In genomic region chr10:22617516-22617915, GRCh38 we compare ENCODE assay signal across 10 cellular contexts.
DNase-seq lines count a peak whose midpoint lies in the region; ATAC-seq and TF ChIP-seq lines count a peak whose summit lies in the region.
"Had no signal": no experiment of that assay in that cellular context is flagged by ENCODE, and none has a peak within 500 bp of the region (broad histone marks: within the 10 kb centered on the region; RNA-seq: fewer than 3 reads in every experiment).

No MANE protein-coding gene starts in this region.

- H3K27me3 Mint-ChIP-seq in T-helper 17 cell = no peaks in the 10 kb centered on the region

- H3K27ac ChIP-seq in heart right ventricle (peak overlapping the region in 9 of 10 donors; percentile 33 to 81 (median 62)), upper lobe of right lung (peak overlapping the region; percentile 7)

- WGBS in heart right ventricle, 2 donors = 74 to 86% methylated on average over 3 of the region's 3 CpGs

- H3K36me3 Mint-ChIP-seq in T-helper 17 cell (ENCODE audit: low read depth) = peaks cover 11% of the 10 kb centered on the region

- H3K4me3 ChIP-seq in heart right ventricle = no peak overlapping the region
- H3K4me3 ChIP-seq in upper lobe of right lung = no peak overlapping the region
- H3K4me3 ChIP-seq: HAP-1, sigmoid colon had no signal

- ATAC-seq in heart right ventricle = no peak
- no peak for ATAC-seq in left cardiac atrium
- ATAC-seq in T-helper 17 cell = no peak
- ATAC-seq in upper lobe of right lung = no peak

- peak overlapping the region; percentile 76 for H3K4me3 Mint-ChIP-seq in T-helper 17 cell

- H3K27me3 ChIP-seq in heart right ventricle = no peaks in the 10 kb centered on the region
- H3K27me3 ChIP-seq in upper lobe of right lung = no peaks in the 10 kb centered on the region
- H3K27me3 ChIP-seq: sigmoid colon had no signal

- no peak for DNase-seq in heart right ventricle
- DNase-seq in left cardiac atrium = no peak
- no peak for DNase-seq in T-helper 17 cell
- peak; percentile 28 for DNase-seq in erythroblast (lab: John Stamatoyannopoulos, UW)
- DNase-seq in upper lobe of right lung = no peak
- no peak for DNase-seq in NCI-H2081 treated with DMSO at 0.1 percent for 48 hours (lab: John Stamatoyannopoulos, UW)
- DNase-seq in SIG-M5 treated with dmso at 0.1 percent for 504 hours (lab: John Stamatoyannopoulos, UW; ENCODE audit: unreplicated experiment) = no peak
- DNase-seq in SIG-M5 (lab: John Stamatoyannopoulos, UW) = no peak
- DNase-seq: sigmoid colon had no signal

- peak in 2 of 9 donors; percentile 15 to 17 for TF ChIP-seq CTCF in heart right ventricle (IDR thresholded peaks at IDR 0.05)
- TF ChIP-seq CTCF in upper lobe of right lung (IDR thresholded peaks at IDR 0.05) = no peak

- H3K9me3 ChIP-seq in heart right ventricle (no peaks in the 10 kb centered on the region), T-helper 17 cell (ENCODE audit: control insufficient read depth, low read length, poor library complexity, severe bottlenecking) (no peaks in the 10 kb centered on the region), upper lobe of right lung (no peaks in the 10 kb centered on the region)
- H3K9me3 ChIP-seq: HAP-1, sigmoid colon had no signal

- intact Hi-C loops in heart right ventricle (cut with DNase I) (loop anchor here in 3 of 10 donors (5.0 to 10.0 kb wide), 4 partner anchors 40 to 447 kb away; partner anchors contain the start of gene PIP4K2A (in 1 of the 3)), left cardiac atrium (cut with DNase I) (no loop called here), upper lobe of right lung (cut with DNase I) (loop anchor here (10.0 kb wide), 1 partner anchor 97 kb away; the partner anchor contains the start of gene PIP4K2A)

- peak overlapping the region; percentile 100 for H3K27ac Mint-ChIP-seq in T-helper 17 cell

- no peak for TF ChIP-seq POLR2A in erythroblast (IDR thresholded peaks at IDR 0.05; ENCODE audit: low read length)

- H3K4me1 ChIP-seq in heart right ventricle (peaks cover 8 to 93% (median 63%) of the 10 kb centered on the region in 9 donors), upper lobe of right lung (peaks cover 76% of the 10 kb centered on the region)

- peaks cover 69% of the 10 kb centered on the region for H3K4me1 Mint-ChIP-seq in T-helper 17 cell

- no peaks in the 10 kb centered on the region for H3K36me3 ChIP-seq in heart right ventricle
- no peaks in the 10 kb centered on the region for H3K36me3 ChIP-seq in upper lobe of right lung
- H3K36me3 ChIP-seq: HAP-1, sigmoid colon had no signal

Comparison
In these comparisons a context has a peak if more than half of its experiments do, and no peak if none do; other contexts are left out.
1. DNase-seq: peak in erythroblast (2 of 2); none in heart right ventricle (0 of 2), left cardiac atrium (single experiment), T-helper 17 cell (0 of 3), upper lobe of right lung (single experiment), NCI-H2081 treated with DMSO at 0.1 percent for 48 hours (single experiment), SIG-M5 treated with dmso at 0.1 percent for 504 hours (single experiment) and SIG-M5 (single experiment).